Comparison of ENCODE assay signal across 2 cellular contexts in genomic region chr12:47891356-47891755, GRCh38.
TF ChIP-seq lines count a peak whose summit lies in the region.

No MANE protein-coding gene starts in this region.

TF ChIP-seq in IMR-90, 13 proteins besides CTCF, POLR2A, EP300 and RAD21:
- peak; percentile 60; the same call in 1 of the 2 replicates for TF ChIP-seq MAFK (IDR thresholded peaks at IDR 0.05; ENCODE audit: low read depth, low read length)
- TF ChIP-seq NFE2L2 (IDR thresholded peaks at IDR 0.05; ENCODE audit: low read depth, low read length): no peak

TF ChIP-seq in K562, 482 proteins besides CTCF, POLR2A, EP300 and RAD21:
- TF ChIP-seq MAFF (IDR thresholded peaks at IDR 0.05; ENCODE audit: low read length) (peak; percentile 48), MAFG (tag; conservative IDR thresholded peaks at IDR 0.05) (peak; percentile 45; the same call in 1 of the 2 replicates), ZNF316 (IDR thresholded peaks at IDR 0.05) (peak; percentile 69), C11orf30 (IDR thresholded peaks at IDR 0.05; ENCODE audit: low read depth) (peak; percentile 62), CHD2 (IDR thresholded peaks at IDR 0.05; ENCODE audit: low read depth, low read length) (no peak), CEBPB (tag; IDR thresholded peaks at IDR 0.05) (no peak), DIDO1 (tag; IDR thresholded peaks at IDR 0.05; ENCODE audit: low read depth) (no peak), MAFK (IDR thresholded peaks at IDR 0.05; ENCODE audit: low read length) (peak; percentile 31; the same call in 1 of the 2 replicates)
